In genomic region chr1:171623651-171624331, GRCh38 we compare ENCODE assay signal across 1 cellular context.
TF ChIP-seq lines count a peak whose summit lies in the region.

No MANE protein-coding gene starts in this region.

TF ChIP-seq in WTC11, 78 proteins besides CTCF, POLR2A, EP300 and RAD21 (continued from another document):
- TF ChIP-seq MYBL2 (CRISPR knock-in tag; IDR thresholded peaks at IDR 0.05): no peak
- TF ChIP-seq ZNF263 (CRISPR knock-in tag; IDR thresholded peaks at IDR 0.05; ENCODE audit: low read depth): no peak
- TF ChIP-seq USF1 (CRISPR knock-in tag; IDR thresholded peaks at IDR 0.05): no peak
- no peak for TF ChIP-seq CREM (CRISPR knock-in tag; IDR thresholded peaks at IDR 0.05)
- no peak for TF ChIP-seq KAT7 (CRISPR knock-in tag; IDR thresholded peaks at IDR 0.05; ENCODE audit: borderline replicate concordance)
- TF ChIP-seq ETV6 (CRISPR knock-in tag; IDR thresholded peaks at IDR 0.05): no peak
- TF ChIP-seq FOXK1 (CRISPR knock-in tag; IDR thresholded peaks at IDR 0.05): no peak
